34 cellular contexts compared by ENCODE assay signal in genomic region chr2:145887915-145888314, GRCh38.
"Had no signal": no experiment of that assay in that cellular context is flagged by ENCODE, and none has a peak within 500 bp of the region (broad histone marks: within the 10 kb centered on the region; RNA-seq: fewer than 3 reads in every experiment).

No MANE protein-coding gene starts in this region.

- H3K36me3 ChIP-seq: adrenal gland, brain microvascular endothelial cell, breast epithelium had no signal

- H3K27me3 ChIP-seq: adrenal gland, body of pancreas, brain microvascular endothelial cell, breast epithelium had no signal

- H3K4me1 ChIP-seq: adrenal gland, breast epithelium had no signal

- H3K36me3 Mint-ChIP-seq: activated CD8-positive, alpha-beta memory T cell treated with anti-CD3 and anti-CD28 coated beads, Interleukin-2, amount 10 ng/mL, durations not matched to agents 7 days and 5 days; activated naive CD8-positive, alpha-beta T cell treated with anti-CD3 and anti-CD28 coated beads for 36 hours had no signal

- H3K4me3 Mint-ChIP-seq: activated B cell treated with CpG ODN at 0.5 μM for 24 hours; activated CD4-positive, alpha-beta memory T cell treated with anti-CD3 and anti-CD28 coated beads, Interleukin-2, amount 10 ng/mL, durations not matched to agents 7 days and 5 days; activated CD4-positive, alpha-beta T cell treated with anti-CD3 and anti-CD28 coated beads, Interleukin-2, amount 10 ng/mL, durations not matched to agents 24 days and 14 days; activated CD8-positive, alpha-beta memory T cell treated with anti-CD3 and anti-CD28 coated beads, Interleukin-2, amount 10 ng/mL, durations not matched to agents 7 days and 5 days; activated CD8-positive, alpha-beta T cell treated with anti-CD3 and anti-CD28 coated beads, Interleukin-2, amount 10 ng/mL, durations not matched to agents 7 days and 5 days; activated naive CD4-positive, alpha-beta T cell treated with anti-CD3 and anti-CD28 coated beads for 36 hours; activated naive CD8-positive, alpha-beta T cell treated with anti-CD3 and anti-CD28 coated beads for 36 hours; activated T-cell treated with anti-CD3 and anti-CD28 coated beads, Interleukin-2, amount 50 U/mL, for 24 hours; T-helper 1 cell treated with Interleukin-12 subunit alpha and Interleukin-12 subunit beta and Interleukin-4 antibody, amounts not matched to agents 30 μg/mL and 1 μg/mL, for 36 hours; T-helper 2 cell treated with Interferon-gamma antibody and Interleukin-4, amounts not matched to agents 5 μg/mL and 100 μg/mL, for 36 hours had no signal

- H3K27ac Mint-ChIP-seq: activated B cell treated with CpG ODN at 0.5 μM for 24 hours; activated CD4-positive, alpha-beta memory T cell treated with anti-CD3 and anti-CD28 coated beads, Interleukin-2, amount 10 ng/mL, durations not matched to agents 7 days and 5 days; activated CD4-positive, alpha-beta T cell treated with anti-CD3 and anti-CD28 coated beads, Interleukin-2, amount 10 ng/mL, durations not matched to agents 24 days and 14 days; activated CD8-positive, alpha-beta memory T cell treated with anti-CD3 and anti-CD28 coated beads, Interleukin-2, amount 10 ng/mL, durations not matched to agents 7 days and 5 days; activated CD8-positive, alpha-beta T cell treated with anti-CD3 and anti-CD28 coated beads, Interleukin-2, amount 10 ng/mL, durations not matched to agents 7 days and 5 days; activated naive CD4-positive, alpha-beta T cell treated with anti-CD3 and anti-CD28 coated beads for 36 hours; activated naive CD4-positive, alpha-beta T cell treated with anti-CD3 and anti-CD28 coated beads, Interleukin-2, amount 50 U/mL, for 72 hours; activated naive CD8-positive, alpha-beta T cell treated with anti-CD3 and anti-CD28 coated beads for 36 hours; activated T-cell treated with anti-CD3 and anti-CD28 coated beads, Interleukin-2, amount 50 U/mL, for 24 hours; activated T-helper 2 cell treated with anti-CD3 and anti-CD28 coated beads, Interferon-gamma antibody, Interleukin-2, Interleukin-4, amounts not matched to agents 10 μg/mL and 5 μg/mL and 100 μg/mL, durations not matched to agents 14 hours and 24 hours and 36 hours; T-helper 1 cell treated with Interleukin-12 subunit alpha and Interleukin-12 subunit beta and Interleukin-4 antibody, amounts not matched to agents 30 μg/mL and 1 μg/mL, for 36 hours; T-helper 2 cell treated with Interferon-gamma antibody and Interleukin-4, amounts not matched to agents 5 μg/mL and 100 μg/mL, for 36 hours had no signal

- H3K4me3 ChIP-seq: adrenal gland, body of pancreas, breast epithelium had no signal

- H3K4me1 Mint-ChIP-seq: activated B cell treated with CpG ODN at 0.5 μM for 24 hours; activated CD4-positive, alpha-beta memory T cell treated with anti-CD3 and anti-CD28 coated beads, Interleukin-2, amount 10 ng/mL, durations not matched to agents 7 days and 5 days; activated CD4-positive, alpha-beta T cell treated with anti-CD3 and anti-CD28 coated beads, Interleukin-2, amount 10 ng/mL, durations not matched to agents 24 days and 14 days; activated CD8-positive, alpha-beta memory T cell treated with anti-CD3 and anti-CD28 coated beads, Interleukin-2, amount 10 ng/mL, durations not matched to agents 7 days and 5 days; activated naive CD8-positive, alpha-beta T cell treated with anti-CD3 and anti-CD28 coated beads for 36 hours had no signal

- H3K9me3 ChIP-seq: adrenal gland, body of pancreas, breast epithelium had no signal

- DNase-seq: activated B cell treated with CpG ODN at 0.5 μM for 24 hours; activated CD4-positive, alpha-beta memory T cell treated with anti-CD3 and anti-CD28 coated beads, Interleukin-2, amount 10 ng/mL, durations not matched to agents 7 days and 5 days; activated CD4-positive, alpha-beta T cell treated with anti-CD3 and anti-CD28 coated beads for 4 hours; activated CD4-positive, alpha-beta T cell treated with anti-CD3 and anti-CD28 coated beads, Interleukin-2, amount 10 ng/mL, durations not matched to agents 24 days and 14 days; activated CD4-positive, alpha-beta T cell treated with anti-CD3 and anti-CD28 coated beads, Interleukin-2, amount 50 U/mL, for 1 hour; activated CD4-positive, alpha-beta T cell treated with anti-CD3 and anti-CD28 coated beads, Interleukin-2, amount 50 U/mL, for 4 hours; activated CD4-positive, CD25-positive, alpha-beta regulatory T cell treated with anti-CD3 and anti-CD28 coated beads, Interleukin-2, amount 50 U/mL, for 72 hours; activated CD8-positive, alpha-beta memory T cell treated with anti-CD3 and anti-CD28 coated beads for 24 hours; activated CD8-positive, alpha-beta memory T cell treated with anti-CD3 and anti-CD28 coated beads, Interleukin-2, amount 10 ng/mL, durations not matched to agents 7 days and 5 days; activated CD8-positive, alpha-beta memory T cell treated with anti-CD3 and anti-CD28 coated beads, Interleukin-2, amount 50 U/mL, for 48 hours; activated CD8-positive, alpha-beta T cell treated with anti-CD3 and anti-CD28 coated beads, Interleukin-2, amount 10 ng/mL, durations not matched to agents 7 days and 5 days; activated effector memory CD4-positive, alpha-beta T cell treated with Interleukin-2 at 50 U/mL for 16 hours; activated gamma-delta T cell; activated naive CD4-positive, alpha-beta T cell; activated naive CD4-positive, alpha-beta T cell treated with anti-CD3 and anti-CD28 coated beads for 36 hours; activated naive CD4-positive, alpha-beta T cell treated with anti-CD3 and anti-CD28 coated beads, Interleukin-2, amount 50 U/mL, for 16 hours; activated naive CD8-positive, alpha-beta T cell treated with anti-CD3 and anti-CD28 coated beads for 36 hours; activated T-cell treated with anti-CD3 and anti-CD28 coated beads, Interleukin-2, amount 50 U/mL, for 24 hours; activated T-cell treated with anti-CD3 and anti-CD28 coated beads, Interleukin-2, amount 50 U/mL, for 48 hours; adrenal gland; amniotic stem cell; aorta; brain microvascular endothelial cell; central memory CD4-positive, alpha-beta T cell; T-helper 1 cell; T-helper 2 cell; T-helper 9 cell had no signal

- H3K27ac ChIP-seq: adrenal gland, body of pancreas, brain microvascular endothelial cell, breast epithelium, VCaP had no signal

- H3K9me3 Mint-ChIP-seq: activated B cell treated with CpG ODN at 0.5 μM for 24 hours; activated CD4-positive, alpha-beta memory T cell treated with anti-CD3 and anti-CD28 coated beads, Interleukin-2, amount 10 ng/mL, durations not matched to agents 7 days and 5 days; activated CD4-positive, alpha-beta T cell treated with anti-CD3 and anti-CD28 coated beads, Interleukin-2, amount 10 ng/mL, durations not matched to agents 24 days and 14 days; activated naive CD4-positive, alpha-beta T cell treated with anti-CD3 and anti-CD28 coated beads for 36 hours; activated naive CD8-positive, alpha-beta T cell treated with anti-CD3 and anti-CD28 coated beads for 36 hours; activated T-cell treated with anti-CD3 and anti-CD28 coated beads, Interleukin-2, amount 50 U/mL, for 24 hours; activated T-helper 2 cell treated with anti-CD3 and anti-CD28 coated beads, Interferon-gamma antibody, Interleukin-2, Interleukin-4, amounts not matched to agents 10 μg/mL and 5 μg/mL and 100 μg/mL, durations not matched to agents 14 hours and 24 hours and 36 hours; T-helper 1 cell treated with Interleukin-12 subunit alpha and Interleukin-12 subunit beta and Interleukin-4 antibody, amounts not matched to agents 30 μg/mL and 1 μg/mL, for 36 hours; T-helper 2 cell treated with Interferon-gamma antibody and Interleukin-4, amounts not matched to agents 5 μg/mL and 100 μg/mL, for 36 hours had no signal

- H3K27me3 Mint-ChIP-seq: activated B cell treated with CpG ODN at 0.5 μM for 24 hours; activated CD4-positive, alpha-beta memory T cell treated with anti-CD3 and anti-CD28 coated beads, Interleukin-2, amount 10 ng/mL, durations not matched to agents 7 days and 5 days; activated CD4-positive, alpha-beta T cell treated with anti-CD3 and anti-CD28 coated beads, Interleukin-2, amount 10 ng/mL, durations not matched to agents 24 days and 14 days; activated CD8-positive, alpha-beta memory T cell treated with anti-CD3 and anti-CD28 coated beads, Interleukin-2, amount 10 ng/mL, durations not matched to agents 7 days and 5 days; activated naive CD8-positive, alpha-beta T cell treated with anti-CD3 and anti-CD28 coated beads for 36 hours; activated T-cell treated with anti-CD3 and anti-CD28 coated beads, Interleukin-2, amount 50 U/mL, for 24 hours had no signal
